In the genomic region with DNA sequence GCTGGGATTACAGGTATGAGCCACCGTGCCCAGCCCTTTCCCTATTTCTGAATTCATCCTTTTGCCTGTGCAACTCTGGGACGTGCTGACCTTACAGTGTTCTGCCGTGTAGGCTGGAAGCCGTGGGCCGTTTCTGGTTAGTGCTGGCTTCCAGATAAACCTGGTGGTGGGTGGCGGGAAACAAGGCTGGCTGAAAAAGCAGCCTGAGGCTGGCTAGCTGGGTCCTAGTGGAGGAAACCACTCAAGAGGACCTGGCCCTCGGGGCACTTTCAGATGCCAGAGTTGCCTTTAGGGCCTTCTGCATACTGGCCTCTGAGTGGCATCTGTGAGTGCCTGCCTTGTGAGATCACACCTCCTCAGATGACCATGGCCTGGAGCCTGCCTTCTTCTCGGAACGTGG, we compare ENCODE assay signal across 33 cellular contexts.
"Had no signal": no experiment of that assay in that cellular context is flagged by ENCODE, and none has a peak within 500 bp of the region (broad histone marks: within the 10 kb centered on the region; RNA-seq: fewer than 3 reads in every experiment).

No MANE protein-coding gene starts in this region.

- ATAC-seq: activated CD8-positive, alpha-beta T cell treated with anti-CD3 and anti-CD28 coated beads for 36 hours; activated T-cell treated with anti-CD3 and anti-CD28 coated beads, Interleukin-2, amount 50 U/mL, for 72 hours; activated T-helper 17 cell treated with anti-CD3 and anti-CD28 coated beads, Interleukin-2, amount 50 U/mL, for 72 hours; PC-3; T-cell; T-helper 17 cell had no signal

- DNase-seq: activated CD4-positive, alpha-beta T cell treated with anti-CD3 and anti-CD28 coated beads, Interleukin-2, amount 10 ng/mL, durations not matched to agents 24 days and 14 days; activated CD4-positive, alpha-beta T cell treated with anti-CD3 and anti-CD28 coated beads, Interleukin-2, amount 50 U/mL, for 4 hours; activated CD8-positive, alpha-beta T cell treated with anti-CD3 and anti-CD28 coated beads for 36 hours; activated effector memory CD4-positive, alpha-beta T cell treated with anti-CD3 and anti-CD28 coated beads, Interleukin-2, amount 50 U/mL, for 16 hours; activated naive CD4-positive, alpha-beta T cell; activated naive CD4-positive, alpha-beta T cell treated with anti-CD3 and anti-CD28 coated beads, Interleukin-2, amount 50 U/mL, for 16 hours; activated naive CD8-positive, alpha-beta T cell treated with anti-CD3 and anti-CD28 coated beads for 36 hours; activated T-cell treated with anti-CD3 and anti-CD28 coated beads, Interleukin-2, amount 50 U/mL, for 1 hour; activated T-cell treated with anti-CD3 and anti-CD28 coated beads, Interleukin-2, amount 50 U/mL, for 72 hours; amniotic stem cell; aorta; brain microvascular endothelial cell; central memory CD4-positive, alpha-beta T cell; Karpas-422; MG63; NCI-H1048; NCI-H1105 treated with DMSO at 0.1 percent for 48 hours; NCI-H1436; NCI-H1694; NCI-H1930; NCI-H510A; NCI-H526; NCI-H748 treated with DMSO at 0.1 percent for 48 hours; NK-92 treated with Interleukin-12 subunit alpha and Interleukin-12 subunit beta, amount 100 ng/mL, for 24 hours; PC-3; Peyer's patch; RPMI8226; SHP77 treated with DMSO at 0.1 percent for 48 hours; SK-N-SH; T-cell; T-helper 17 cell; T-helper 9 cell had no signal

- H3K27ac Mint-ChIP-seq: activated CD4-positive, alpha-beta T cell treated with anti-CD3 and anti-CD28 coated beads, Interleukin-2, amount 10 ng/mL, durations not matched to agents 24 days and 14 days; activated CD8-positive, alpha-beta T cell treated with anti-CD3 and anti-CD28 coated beads for 36 hours; activated naive CD8-positive, alpha-beta T cell treated with anti-CD3 and anti-CD28 coated beads for 36 hours; activated T-cell treated with anti-CD3 and anti-CD28 coated beads, Interleukin-2, amount 50 U/mL, for 72 hours; activated T-helper 17 cell treated with anti-CD3 and anti-CD28 coated beads, Interleukin-2, amount 50 U/mL, for 72 hours; T-cell; T-helper 17 cell had no signal

- H3K9me3 Mint-ChIP-seq: activated CD4-positive, alpha-beta T cell treated with anti-CD3 and anti-CD28 coated beads, Interleukin-2, amount 10 ng/mL, durations not matched to agents 24 days and 14 days; activated CD8-positive, alpha-beta T cell treated with anti-CD3 and anti-CD28 coated beads for 36 hours; activated naive CD8-positive, alpha-beta T cell treated with anti-CD3 and anti-CD28 coated beads for 36 hours; activated T-cell treated with anti-CD3 and anti-CD28 coated beads, Interleukin-2, amount 50 U/mL, for 72 hours; activated T-helper 17 cell treated with anti-CD3 and anti-CD28 coated beads, Interleukin-2, amount 50 U/mL, for 72 hours; T-cell had no signal

- H3K4me3 Mint-ChIP-seq: activated CD4-positive, alpha-beta T cell treated with anti-CD3 and anti-CD28 coated beads, Interleukin-2, amount 10 ng/mL, durations not matched to agents 24 days and 14 days; activated CD8-positive, alpha-beta T cell treated with anti-CD3 and anti-CD28 coated beads for 36 hours; activated naive CD8-positive, alpha-beta T cell treated with anti-CD3 and anti-CD28 coated beads for 36 hours; activated T-cell treated with anti-CD3 and anti-CD28 coated beads, Interleukin-2, amount 50 U/mL, for 72 hours; activated T-helper 17 cell treated with anti-CD3 and anti-CD28 coated beads, Interleukin-2, amount 50 U/mL, for 72 hours; T-cell; T-helper 17 cell had no signal

- H3K4me1 Mint-ChIP-seq: activated CD4-positive, alpha-beta T cell treated with anti-CD3 and anti-CD28 coated beads, Interleukin-2, amount 10 ng/mL, durations not matched to agents 24 days and 14 days; activated naive CD8-positive, alpha-beta T cell treated with anti-CD3 and anti-CD28 coated beads for 36 hours; activated T-helper 17 cell treated with anti-CD3 and anti-CD28 coated beads, Interleukin-2, amount 50 U/mL, for 72 hours had no signal
